In the genomic region with DNA sequence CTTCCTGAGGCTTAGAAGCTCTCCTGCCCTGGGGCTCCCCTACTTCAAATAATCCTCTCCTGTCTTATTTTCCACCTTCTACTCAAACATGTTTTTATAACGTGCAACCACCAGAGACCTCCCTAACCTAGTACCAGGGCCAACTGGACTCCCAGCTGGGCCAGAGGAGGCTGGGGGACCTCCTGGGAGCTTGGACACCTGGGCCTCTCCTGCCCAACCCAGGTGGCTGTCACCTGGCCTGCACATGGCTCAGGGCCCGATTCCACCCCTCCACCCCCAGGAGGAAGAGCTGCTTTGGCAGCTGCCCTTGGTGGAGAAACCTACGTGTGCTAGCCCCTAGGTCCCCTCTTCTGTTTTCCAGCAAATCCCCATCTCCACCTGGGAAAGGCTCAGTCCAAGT, we compare ENCODE assay signal across 29 cellular contexts.
DNase-seq lines count a peak whose midpoint lies in the region; ATAC-seq and TF ChIP-seq lines count a peak whose summit lies in the region.
"Had no signal": no experiment of that assay in that cellular context is flagged by ENCODE, and none has a peak within 500 bp of the region (broad histone marks: within the 10 kb centered on the region; RNA-seq: fewer than 3 reads in every experiment).

No MANE protein-coding gene starts in this region.

- no peaks in the 10 kb centered on the region for H3K27me3 ChIP-seq in hepatocyte
- H3K27me3 ChIP-seq: adrenal gland, brain microvascular endothelial cell, gastrocnemius medialis had no signal

- no peaks in the 10 kb centered on the region for H3K36me3 Mint-ChIP-seq in T-helper 17 cell (ENCODE audit: low read depth)
- H3K36me3 Mint-ChIP-seq: naive thymus-derived CD8-positive, alpha-beta T cell had no signal

- no peak for TF ChIP-seq CTCF in hepatocyte (IDR thresholded peaks at IDR 0.05; ENCODE audit: poor library complexity)

- H3K27ac ChIP-seq in hepatocyte: no peak overlapping the region
- H3K27ac ChIP-seq: 22Rv1, brain microvascular endothelial cell, lower lobe of right lung, PC-9 had no signal

- no peak overlapping the region for H3K4me2 ChIP-seq in hepatocyte
- H3K4me2 ChIP-seq: PC-9 had no signal

- H3K27me3 Mint-ChIP-seq in T-helper 17 cell: peaks cover 7% of the 10 kb centered on the region

- no peak overlapping the region for H3K4me3 Mint-ChIP-seq in T-helper 17 cell
- H3K4me3 Mint-ChIP-seq: activated naive CD4-positive, alpha-beta T cell treated with anti-CD3 and anti-CD28 coated beads, Interleukin-2, amount 10 ng/mL, durations not matched to agents 7 days and 5 days had no signal

- no peaks in the 10 kb centered on the region for H3K9me2 ChIP-seq in hepatocyte (replicated peaks; ENCODE audit: insufficient read depth)

- peak overlapping the region; percentile 82 for H3K27ac Mint-ChIP-seq in T-helper 17 cell
- H3K27ac Mint-ChIP-seq: activated naive CD4-positive, alpha-beta T cell treated with anti-CD3 and anti-CD28 coated beads, Interleukin-2, amount 10 ng/mL, durations not matched to agents 7 days and 5 days had no signal

- H3K4me3 ChIP-seq in hepatocyte: no peak overlapping the region
- H3K4me3 ChIP-seq: adrenal gland, gastrocnemius medialis, GM12878, lower lobe of right lung, PC-9 had no signal

- H4K20me1 ChIP-seq in hepatocyte (ENCODE audit: insufficient read depth, poor library complexity, severe bottlenecking): peaks cover 5% of the 10 kb centered on the region

- no peak overlapping the region for H2AFZ ChIP-seq in hepatocyte
- H2AFZ ChIP-seq: PC-9 had no signal

- ATAC-seq in T-helper 17 cell (no peak), GM21390 (IDR thresholded peaks at IDR 0.05; ENCODE audit: unreplicated experiment) (no peak), GM18870 (IDR thresholded peaks at IDR 0.05; ENCODE audit: unreplicated experiment) (no peak)
- ATAC-seq: gastrocnemius medialis; GM12878; lower lobe of right lung; naive thymus-derived CD8-positive, alpha-beta T cell; stimulated activated naive CD8-positive, alpha-beta T cell treated with anti-CD3 and anti-CD28 coated beads, Interleukin-15, Interleukin-2, amounts not matched to agents 100 U/mL and 50 U/mL, for 24 hours had no signal

- intact Hi-C loops in posterior vena cava (cut with DNase I): loop anchor here in 1 of 2 donors (5.0 kb wide), 1 partner anchor 80 kb away; no protein-coding TSS in a partner anchor

- DNase-seq in DMS53 (lab: John Stamatoyannopoulos, UW): peak; percentile 31
- DNase-seq in DMS53 treated with DMSO at 0.1 percent for 48 hours (lab: John Stamatoyannopoulos, UW; ENCODE audit: unreplicated experiment): no peak
- peak; percentile 25 for DNase-seq in NCI-H1092 treated with DMSO at 0.1 percent for 48 hours (lab: John Stamatoyannopoulos, UW)
- DNase-seq in T-helper 17 cell: no peak
- peak; percentile 38 for DNase-seq in posterior vena cava (ENCODE audit: low spot score)
- DNase-seq in hepatocyte (ENCODE audit: low spot score): no peak
- DNase-seq: activated CD4-positive, alpha-beta T cell treated with anti-CD3 and anti-CD28 coated beads, Interleukin-2, amount 50 U/mL, for 48 hours; activated CD4-positive, CD25-positive, alpha-beta regulatory T cell treated with anti-CD3 and anti-CD28 coated beads, Interleukin-2, amount 50 U/mL, for 72 hours; activated naive CD4-positive, alpha-beta T cell treated with anti-CD3 and anti-CD28 coated beads, Interleukin-2, amount 10 ng/mL, durations not matched to agents 7 days and 5 days; adrenal gland; brain microvascular endothelial cell; gastrocnemius medialis; IMR-90; lower lobe of right lung; MV-4-11; naive thymus-derived CD8-positive, alpha-beta T cell; NCI-H1694; NCI-H2171 treated with DMSO at 0.1 percent for 48 hours; NCI-H526; PC-9; retina; SHP77; small intestine; stimulated activated naive CD8-positive, alpha-beta T cell treated with anti-CD3 and anti-CD28 coated beads, Interleukin-15, Interleukin-2, amounts not matched to agents 100 U/mL and 50 U/mL, for 24 hours; T-helper 2 cell had no signal

- H3K4me1 ChIP-seq in hepatocyte (ENCODE audit: insufficient read depth): peaks cover 7% of the 10 kb centered on the region

- H3K9me3 ChIP-seq in T-helper 17 cell (ENCODE audit: control insufficient read depth, low read length, poor library complexity, severe bottlenecking) (no peaks in the 10 kb centered on the region), hepatocyte (ENCODE audit: low read depth) (no peaks in the 10 kb centered on the region)
- H3K9me3 ChIP-seq: adrenal gland, gastrocnemius medialis, lower lobe of right lung had no signal

- no peaks in the 10 kb centered on the region for H3K36me3 ChIP-seq in hepatocyte (replicated peaks; ENCODE audit: insufficient read depth, low read depth)
- H3K36me3 ChIP-seq: adrenal gland, brain microvascular endothelial cell, gastrocnemius medialis, lower lobe of right lung had no signal

- H3K4me1 Mint-ChIP-seq in T-helper 17 cell: peaks cover 41% of the 10 kb centered on the region

- peaks cover 35% of the 10 kb centered on the region for H3K79me2 ChIP-seq in hepatocyte

- 93% methylated on average over 3 of the region's 3 CpGs for WGBS in hepatocyte (ENCODE audit: low lambda C conversion rate, missing lambda C conversion rate)

Comparison
In these comparisons a context has a peak if more than half of its experiments do, and no peak if none do; other contexts are left out.
1. DNase-seq: peak in DMS53 (single experiment), NCI-H1092 treated with DMSO at 0.1 percent for 48 hours (single experiment) and posterior vena cava (single experiment); none in DMS53 treated with DMSO at 0.1 percent for 48 hours (single experiment), T-helper 17 cell (0 of 3) and hepatocyte (single experiment).